Comparison of ENCODE assay signal across 21 cellular contexts in genomic region chr1:67769633-67770256, GRCh38.
"Had no signal": no experiment of that assay in that cellular context is flagged by ENCODE, and none has a peak within 500 bp of the region (broad histone marks: within the 10 kb centered on the region; RNA-seq: fewer than 3 reads in every experiment).

No MANE protein-coding gene starts in this region.

- H3K27ac ChIP-seq: colonic mucosa, dorsolateral prefrontal cortex, hepatocyte, left ventricle myocardium inferior, neutrophil, ovary, prostate gland, uterus had no signal

- H3K4me3 Mint-ChIP-seq: activated T-helper 1 cell treated with anti-CD3 and anti-CD28 coated beads, Interleukin-12 subunit alpha, Interleukin-12 subunit beta, Interleukin-2, Interleukin-4 antibody, amounts not matched to agents 30 ng/mL and 10 ng/mL and 1 ng/mL, durations not matched to agents 14 hours and 24 hours and 36 hours; immature natural killer cell; natural killer cell had no signal

- H3K36me3 ChIP-seq: colonic mucosa, neutrophil, ovary, prostate gland, uterus had no signal

- H3K9me3 Mint-ChIP-seq: activated naive CD4-positive, alpha-beta T cell treated with anti-CD3 and anti-CD28 coated beads, Interleukin-2, amount 50 U/mL, for 72 hours; activated T-helper 1 cell treated with anti-CD3 and anti-CD28 coated beads, Interleukin-12 subunit alpha, Interleukin-12 subunit beta, Interleukin-2, Interleukin-4 antibody, amounts not matched to agents 30 ng/mL and 10 ng/mL and 1 ng/mL, durations not matched to agents 14 hours and 24 hours and 36 hours; immature natural killer cell; natural killer cell had no signal

- ATAC-seq: activated naive CD4-positive, alpha-beta T cell treated with anti-CD3 and anti-CD28 coated beads, Interleukin-2, amount 50 U/mL, for 72 hours had no signal

- DNase-seq: activated CD4-positive, alpha-beta T cell treated with anti-CD3 and anti-CD28 coated beads for 1 hour; colonic mucosa; dorsolateral prefrontal cortex; glutamatergic neuron; immature natural killer cell; kidney glomerular epithelial cell; left ventricle myocardium inferior; midbrain; natural killer cell; ovary; stimulated activated CD4-positive, alpha-beta T cell treated with anti-CD3 and anti-CD28 coated beads, Interleukin-12 subunit alpha, Interleukin-12 subunit beta, amount 100 ng/mL, for 4 hours; stimulated activated CD4-positive, alpha-beta T cell treated with anti-CD3 and anti-CD28 coated beads, Interleukin-4, amount 100 ng/mL, for 4 hours; T-helper 1 cell; trophoblast cell; uterus had no signal

- H3K4me3 ChIP-seq: colonic mucosa, dorsolateral prefrontal cortex, esophagus muscularis mucosa, hepatocyte, left ventricle myocardium inferior, ovary, prostate gland, uterus had no signal

- H3K27ac Mint-ChIP-seq: activated naive CD4-positive, alpha-beta T cell treated with anti-CD3 and anti-CD28 coated beads, Interleukin-2, amount 50 U/mL, for 72 hours; activated T-helper 1 cell treated with anti-CD3 and anti-CD28 coated beads, Interleukin-12 subunit alpha, Interleukin-12 subunit beta, Interleukin-2, Interleukin-4 antibody, amounts not matched to agents 30 ng/mL and 10 ng/mL and 1 ng/mL, durations not matched to agents 14 hours and 24 hours and 36 hours; immature natural killer cell; natural killer cell had no signal

- H3K27me3 ChIP-seq: colonic mucosa, esophagus muscularis mucosa, hepatocyte, ovary, uterus had no signal

- H3K9me3 ChIP-seq: colonic mucosa, esophagus muscularis mucosa, left ventricle myocardium inferior, neutrophil, ovary, prostate gland, uterus had no signal

- H3K4me1 ChIP-seq: colonic mucosa, prostate gland, uterus had no signal

- H3K36me3 Mint-ChIP-seq: activated naive CD4-positive, alpha-beta T cell treated with anti-CD3 and anti-CD28 coated beads, Interleukin-2, amount 50 U/mL, for 72 hours; immature natural killer cell; natural killer cell had no signal
